ENCODE assay signal across 41 cellular contexts in the genomic region with DNA sequence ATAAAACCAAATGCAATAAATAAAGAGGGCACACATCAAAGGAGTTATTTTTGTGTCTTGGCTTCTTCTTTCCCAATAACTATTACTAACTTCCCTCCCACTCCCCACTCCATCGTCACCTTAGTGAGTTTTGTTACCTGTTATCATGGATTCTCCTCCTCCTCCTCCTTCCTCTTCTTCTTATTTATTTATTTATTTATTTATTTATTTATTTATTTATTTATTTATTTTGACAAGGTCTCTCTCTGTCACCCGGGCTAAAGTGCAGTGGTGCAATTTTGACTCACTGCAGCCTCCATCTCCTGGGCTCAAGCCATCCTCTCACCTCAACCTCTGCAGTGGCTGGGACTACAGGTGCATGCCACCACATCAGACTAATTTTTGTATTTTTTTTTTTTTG. TPM values are rescaled to one million over a fixed set of nuclear protein-coding genes. Genes with fewer than 3 reads are reported as not detected.
"Had no signal": no experiment of that assay in that cellular context is flagged by ENCODE, and none has a peak within 500 bp of the region (broad histone marks: within the 10 kb centered on the region; RNA-seq: fewer than 3 reads in every experiment).

No MANE protein-coding gene starts in this region.

- H3K4me3 ChIP-seq: adrenal gland, ascending aorta, body of pancreas, breast epithelium, cardiac muscle cell had no signal

- H3K4me1 ChIP-seq: adrenal gland, ascending aorta, body of pancreas, breast epithelium had no signal

- H3K9me3 ChIP-seq: adrenal gland, body of pancreas, breast epithelium had no signal

- FAIRE-seq: astrocyte, bronchial epithelial cell had no signal

- H3K4me1 Mint-ChIP-seq: activated naive CD4-positive, alpha-beta T cell treated with anti-CD3 and anti-CD28 coated beads, Interleukin-2, amount 10 ng/mL, durations not matched to agents 7 days and 5 days; activated naive CD4-positive, alpha-beta T cell treated with anti-CD3 and anti-CD28 coated beads, Interleukin-2, amount 50 U/mL, for 24 hours; activated naive CD8-positive, alpha-beta T cell treated with anti-CD3 and anti-CD28 coated beads for 36 hours; activated naive CD8-positive, alpha-beta T cell treated with anti-CD3 and anti-CD28 coated beads, Interleukin-2, amount 10 ng/mL, durations not matched to agents 7 days and 5 days; activated naive CD8-positive, alpha-beta T cell treated with anti-CD3 and anti-CD28 coated beads, Interleukin-2, amount 50 U/mL, for 24 hours; activated T-helper 17 cell treated with anti-CD3 and anti-CD28 coated beads, Interleukin-2, amount 50 U/mL, for 72 hours; brain; central memory CD8-positive, alpha-beta T cell had no signal

- H3K36me3 ChIP-seq: adrenal gland, ascending aorta, brain microvascular endothelial cell, breast epithelium, cardiac muscle cell had no signal

- ATAC-seq: activated naive CD4-positive, alpha-beta T cell treated with anti-CD3 and anti-CD28 coated beads, Interleukin-2, amount 50 U/mL, for 72 hours; activated naive CD8-positive, alpha-beta T cell treated with anti-CD3 and anti-CD28 coated beads, Interleukin-2, amount 50 U/mL, for 24 hours; activated T-cell treated with anti-CD3 and anti-CD28 coated beads, Interleukin-2, amount 50 U/mL, for 4 hours; activated T-cell treated with anti-CD3 and anti-CD28 coated beads, Interleukin-2, amount 50 U/mL, for 72 hours; activated T-helper 17 cell treated with anti-CD3 and anti-CD28 coated beads, Interleukin-2, amount 50 U/mL, for 72 hours; body of pancreas had no signal

- DNase-seq: activated effector memory CD4-positive, alpha-beta T cell treated with anti-CD3 and anti-CD28 coated beads, Interleukin-2, amount 50 U/mL, for 16 hours; activated effector memory CD4-positive, alpha-beta T cell treated with Interleukin-2 at 50 U/mL for 16 hours; activated gamma-delta T cell; activated gamma-delta T cell treated with Interleukin-2 at 50 U/mL for 16 hours; activated naive CD4-positive, alpha-beta T cell; activated naive CD4-positive, alpha-beta T cell treated with anti-CD3 and anti-CD28 coated beads for 36 hours; activated naive CD4-positive, alpha-beta T cell treated with anti-CD3 and anti-CD28 coated beads, Interleukin-2, amount 10 ng/mL, durations not matched to agents 7 days and 5 days; activated naive CD4-positive, alpha-beta T cell treated with anti-CD3 and anti-CD28 coated beads, Interleukin-2, amount 50 U/mL, for 16 hours; activated naive CD4-positive, alpha-beta T cell treated with Interleukin-2 at 50 U/mL for 16 hours; activated naive CD8-positive, alpha-beta T cell treated with anti-CD3 and anti-CD28 coated beads for 36 hours; activated naive CD8-positive, alpha-beta T cell treated with anti-CD3 and anti-CD28 coated beads, Interleukin-2, amount 10 ng/mL, durations not matched to agents 7 days and 5 days; activated naive CD8-positive, alpha-beta T cell treated with anti-CD3 and anti-CD28 coated beads, Interleukin-2, amount 50 U/mL, for 24 hours; activated T-cell treated with anti-CD3 and anti-CD28 coated beads, Interleukin-2, amount 50 U/mL, for 1 hour; activated T-cell treated with anti-CD3 and anti-CD28 coated beads, Interleukin-2, amount 50 U/mL, for 24 hours; activated T-cell treated with anti-CD3 and anti-CD28 coated beads, Interleukin-2, amount 50 U/mL, for 4 hours; activated T-cell treated with anti-CD3 and anti-CD28 coated beads, Interleukin-2, amount 50 U/mL, for 48 hours; activated T-cell treated with anti-CD3 and anti-CD28 coated beads, Interleukin-2, amount 50 U/mL, for 72 hours; adrenal gland; amniotic stem cell; amygdala; anterior cingulate cortex; aorta; body of pancreas; brain microvascular endothelial cell; caudate nucleus; central memory CD4-positive, alpha-beta T cell; cerebellar nuclear complex had no signal

- H3K27me3 ChIP-seq: adrenal gland, ascending aorta, body of pancreas, cardiac muscle cell had no signal

- H3K27ac Mint-ChIP-seq: activated naive CD4-positive, alpha-beta T cell treated with anti-CD3 and anti-CD28 coated beads for 36 hours; activated naive CD4-positive, alpha-beta T cell treated with anti-CD3 and anti-CD28 coated beads, Interleukin-2, amount 50 U/mL, for 24 hours; activated naive CD4-positive, alpha-beta T cell treated with anti-CD3 and anti-CD28 coated beads, Interleukin-2, amount 50 U/mL, for 72 hours; activated naive CD8-positive, alpha-beta T cell; activated naive CD8-positive, alpha-beta T cell treated with anti-CD3 and anti-CD28 coated beads for 36 hours; activated naive CD8-positive, alpha-beta T cell treated with anti-CD3 and anti-CD28 coated beads, Interleukin-2, amount 10 ng/mL, durations not matched to agents 7 days and 5 days; activated naive CD8-positive, alpha-beta T cell treated with anti-CD3 and anti-CD28 coated beads, Interleukin-2, amount 50 U/mL, for 24 hours; activated T-cell treated with anti-CD3 and anti-CD28 coated beads, Interleukin-2, amount 50 U/mL, for 24 hours; activated T-cell treated with anti-CD3 and anti-CD28 coated beads, Interleukin-2, amount 50 U/mL, for 72 hours; activated T-helper 1 cell treated with anti-CD3 and anti-CD28 coated beads, Interleukin-12 subunit alpha, Interleukin-12 subunit beta, Interleukin-2, Interleukin-4 antibody, amounts not matched to agents 30 ng/mL and 10 ng/mL and 1 ng/mL, durations not matched to agents 14 hours and 24 hours and 36 hours; activated T-helper 17 cell treated with anti-CD3 and anti-CD28 coated beads, Interleukin-2, amount 50 U/mL, for 72 hours; activated T-helper 2 cell treated with anti-CD3 and anti-CD28 coated beads, Interferon-gamma antibody, Interleukin-2, Interleukin-4, amounts not matched to agents 10 μg/mL and 5 μg/mL and 100 μg/mL, durations not matched to agents 14 hours and 24 hours and 36 hours had no signal

- H3K36me3 Mint-ChIP-seq: activated naive CD4-positive, alpha-beta T cell treated with anti-CD3 and anti-CD28 coated beads, Interleukin-2, amount 10 ng/mL, durations not matched to agents 7 days and 5 days; activated naive CD4-positive, alpha-beta T cell treated with anti-CD3 and anti-CD28 coated beads, Interleukin-2, amount 50 U/mL, for 24 hours; activated naive CD4-positive, alpha-beta T cell treated with anti-CD3 and anti-CD28 coated beads, Interleukin-2, amount 50 U/mL, for 72 hours; activated naive CD8-positive, alpha-beta T cell; activated naive CD8-positive, alpha-beta T cell treated with anti-CD3 and anti-CD28 coated beads for 36 hours; activated naive CD8-positive, alpha-beta T cell treated with anti-CD3 and anti-CD28 coated beads, Interleukin-2, amount 10 ng/mL, durations not matched to agents 7 days and 5 days; brain had no signal

- H3K4me3 Mint-ChIP-seq: activated naive CD4-positive, alpha-beta T cell treated with anti-CD3 and anti-CD28 coated beads for 36 hours; activated naive CD4-positive, alpha-beta T cell treated with anti-CD3 and anti-CD28 coated beads, Interleukin-2, amount 10 ng/mL, durations not matched to agents 7 days and 5 days; activated naive CD4-positive, alpha-beta T cell treated with anti-CD3 and anti-CD28 coated beads, Interleukin-2, amount 50 U/mL, for 24 hours; activated naive CD8-positive, alpha-beta T cell; activated naive CD8-positive, alpha-beta T cell treated with anti-CD3 and anti-CD28 coated beads for 36 hours; activated naive CD8-positive, alpha-beta T cell treated with anti-CD3 and anti-CD28 coated beads, Interleukin-2, amount 10 ng/mL, durations not matched to agents 7 days and 5 days; activated naive CD8-positive, alpha-beta T cell treated with anti-CD3 and anti-CD28 coated beads, Interleukin-2, amount 50 U/mL, for 24 hours; activated T-cell treated with anti-CD3 and anti-CD28 coated beads, Interleukin-2, amount 50 U/mL, for 24 hours; activated T-cell treated with anti-CD3 and anti-CD28 coated beads, Interleukin-2, amount 50 U/mL, for 4 hours; activated T-cell treated with anti-CD3 and anti-CD28 coated beads, Interleukin-2, amount 50 U/mL, for 72 hours; activated T-helper 1 cell treated with anti-CD3 and anti-CD28 coated beads, Interleukin-12 subunit alpha, Interleukin-12 subunit beta, Interleukin-2, Interleukin-4 antibody, amounts not matched to agents 30 ng/mL and 10 ng/mL and 1 ng/mL, durations not matched to agents 14 hours and 24 hours and 36 hours; activated T-helper 17 cell treated with anti-CD3 and anti-CD28 coated beads, Interleukin-2, amount 50 U/mL, for 72 hours; brain; central memory CD8-positive, alpha-beta T cell had no signal

- H3K9me3 Mint-ChIP-seq: activated naive CD4-positive, alpha-beta T cell treated with anti-CD3 and anti-CD28 coated beads, Interleukin-2, amount 10 ng/mL, durations not matched to agents 7 days and 5 days; activated naive CD4-positive, alpha-beta T cell treated with anti-CD3 and anti-CD28 coated beads, Interleukin-2, amount 50 U/mL, for 24 hours; activated naive CD4-positive, alpha-beta T cell treated with anti-CD3 and anti-CD28 coated beads, Interleukin-2, amount 50 U/mL, for 72 hours; activated naive CD8-positive, alpha-beta T cell treated with anti-CD3 and anti-CD28 coated beads, Interleukin-2, amount 10 ng/mL, durations not matched to agents 7 days and 5 days; activated naive CD8-positive, alpha-beta T cell treated with anti-CD3 and anti-CD28 coated beads, Interleukin-2, amount 50 U/mL, for 24 hours; activated T-cell treated with anti-CD3 and anti-CD28 coated beads, Interleukin-2, amount 50 U/mL, for 24 hours; activated T-cell treated with anti-CD3 and anti-CD28 coated beads, Interleukin-2, amount 50 U/mL, for 4 hours; activated T-helper 1 cell treated with anti-CD3 and anti-CD28 coated beads, Interleukin-12 subunit alpha, Interleukin-12 subunit beta, Interleukin-2, Interleukin-4 antibody, amounts not matched to agents 30 ng/mL and 10 ng/mL and 1 ng/mL, durations not matched to agents 14 hours and 24 hours and 36 hours; activated T-helper 17 cell treated with anti-CD3 and anti-CD28 coated beads, Interleukin-2, amount 50 U/mL, for 72 hours; activated T-helper 2 cell treated with anti-CD3 and anti-CD28 coated beads, Interferon-gamma antibody, Interleukin-2, Interleukin-4, amounts not matched to agents 10 μg/mL and 5 μg/mL and 100 μg/mL, durations not matched to agents 14 hours and 24 hours and 36 hours; central memory CD8-positive, alpha-beta T cell had no signal

- H3K27ac ChIP-seq: adrenal gland, ascending aorta, body of pancreas, brain microvascular endothelial cell, breast epithelium, cardiac muscle cell had no signal

RNA-seq across cellular contexts. Expression of a gene that starts 26.4 kb away (rescaled TPM):
- total RNA-seq: activated naive CD4-positive, alpha-beta T cell treated with anti-CD3 and anti-CD28 coated beads, Interleukin-2, amount 50 U/mL, for 72 hours; activated naive CD8-positive, alpha-beta T cell treated with anti-CD3 and anti-CD28 coated beads, Interleukin-2, amount 10 ng/mL, durations not matched to agents 7 days and 5 days; activated T-helper 1 cell treated with anti-CD3 and anti-CD28 coated beads, Interleukin-12 subunit alpha, Interleukin-12 subunit beta, Interleukin-2, Interleukin-4 antibody, amounts not matched to agents 30 ng/mL and 10 ng/mL and 1 ng/mL, durations not matched to agents 14 hours and 24 hours and 36 hours; activated T-helper 17 cell treated with anti-CD3 and anti-CD28 coated beads, Interleukin-2, amount 50 U/mL, for 72 hours; activated T-helper 2 cell treated with anti-CD3 and anti-CD28 coated beads, Interferon-gamma antibody, Interleukin-2, Interleukin-4, amounts not matched to agents 10 μg/mL and 5 μg/mL and 100 μg/mL, durations not matched to agents 14 hours and 24 hours and 36 hours; ascending aorta; astrocyte; bronchial epithelial cell; cardiac muscle cell; chondrocyte had no signal
- polyA plus RNA-seq: aorta, cardiac muscle cell had no signal
